15 cellular contexts compared by ENCODE assay signal in the genomic region with DNA sequence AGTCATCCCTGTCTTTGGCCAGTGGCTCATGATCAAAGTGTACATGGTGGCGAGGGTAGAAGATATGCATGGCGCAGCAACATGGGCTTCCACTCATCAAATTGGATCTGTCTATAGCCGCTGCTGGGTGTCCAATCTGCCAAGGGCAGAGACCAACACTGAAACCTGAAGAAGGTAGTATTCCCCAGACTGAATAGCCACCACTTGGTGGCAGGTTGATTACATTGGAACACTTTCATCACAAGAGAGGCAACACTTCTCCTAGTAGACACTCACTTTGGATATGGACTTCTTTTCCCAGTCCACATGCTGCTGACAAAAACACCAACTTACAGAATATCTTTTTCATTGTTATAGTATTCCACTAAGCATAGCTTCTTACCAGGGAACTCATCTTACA. TPM values are rescaled to one million over a fixed set of nuclear protein-coding genes. Genes with fewer than 3 reads are reported as not detected.
A peak's percentile ranks its signal among the peaks of the same experiment; 100 is the strongest.
DNase-seq lines count a peak whose midpoint lies in the region; ATAC-seq and TF ChIP-seq lines count a peak whose summit lies in the region.
"Had no signal": no experiment of that assay in that cellular context is flagged by ENCODE, and none has a peak within 500 bp of the region (broad histone marks: within the 10 kb centered on the region; RNA-seq: fewer than 3 reads in every experiment).

No MANE protein-coding gene starts in this region.

- TF ChIP-seq CTCF in GM23338 (conservative IDR thresholded peaks at IDR 0.05; ENCODE audit: low read depth in 2 of 2) (peak; percentile 20 to 57; a peak in 3 of 4 replicates), HCT116 (IDR thresholded peaks at IDR 0.05 in 2 of 3, conservative IDR thresholded peaks at IDR 0.05 in 1 of 3; ENCODE audit: borderline replicate concordance in 1 of 3, insufficient read depth in 1 of 3, low read depth in 2 of 3, low read length in 2 of 3) (peak; percentile 11 to 42 (median 12); a peak in 2 of 6 replicates), epithelial cell of esophagus (IDR thresholded peaks at IDR 0.05; ENCODE audit: insufficient read depth, low read depth, low read length, missing control alignments) (peak; percentile 25)

- no peak overlapping the region for H3K27ac Mint-ChIP-seq in GM23338

- H3K9me2 ChIP-seq in GM23338 (ENCODE audit: insufficient read depth) = no peaks in the 10 kb centered on the region
- no peaks in the 10 kb centered on the region for H3K9me2 ChIP-seq in HCT116 (ENCODE audit: insufficient read depth)

- peaks cover 2% of the 10 kb centered on the region; the same call in 2 of the 3 replicates for H3K36me3 Mint-ChIP-seq in GM23338 (ENCODE audit: low read depth)

- H3K27me3 Mint-ChIP-seq in GM23338 (ENCODE audit: insufficient read depth, low read depth, poor library complexity) = peaks cover 7% of the 10 kb centered on the region

- CTCF ChIA-PET in HCT116 (lab: Charles Lee) = interaction anchor here (0.6 to 0.8 kb wide), 2 partner anchors 67 to 305 kb away, joined by 3 read pairs; no protein-coding TSS in a partner anchor

- peak; percentile 56 for TF ChIP-seq RAD21 in HCT116 (IDR thresholded peaks at IDR 0.05; ENCODE audit: low read depth)

- H3F3A ChIP-seq in GM23338 (replicated peaks; ENCODE audit: low read depth) = 0 out of 2 replicates have a peak, but pooled peaks cover 3% of the 10 kb centered on the region

- 0 out of 2 replicates have a peak, but pooled peaks cover 4% of the 10 kb centered on the region for H3K4me1 ChIP-seq in GM23338 (ENCODE audit: insufficient read depth)
- peaks cover 0 to 16% of the 10 kb centered on the region in 2 experiments; a peak in 2 of 4 replicates for H3K4me1 ChIP-seq in HCT116 (ENCODE audit: control insufficient read depth in 1 of 2, insufficient read depth in 2 of 2, low read length in 2 of 2)
- H3K4me1 ChIP-seq: SJCRH30 had no signal

- intact Hi-C loops in HCT116 (cut with micrococcal nuclease) = no loop called here

- H3K27ac ChIP-seq in GM23338 (ENCODE audit: low read depth) (no peak overlapping the region), HCT116 (ENCODE audit: low read depth, low read length) (no peak overlapping the region)
- H3K27ac ChIP-seq: C4-2B, SJCRH30 had no signal

- H3K36me3 ChIP-seq in GM23338 (ENCODE audit: insufficient read depth) (no peaks in the 10 kb centered on the region), HCT116 (ENCODE audit: control insufficient read depth in 1 of 2, insufficient read depth in 2 of 2, low read length in 2 of 2) (no peaks in the 10 kb centered on the region)
- H3K36me3 ChIP-seq: SJCRH30 had no signal

- peaks cover 2% of the 10 kb centered on the region; the same call in 1 of the 3 replicates for H3K9me3 Mint-ChIP-seq in GM23338

- H4K20me1 ChIP-seq in GM23338 (replicated peaks; ENCODE audit: insufficient read depth) = no peaks in the 10 kb centered on the region
- no peaks in the 10 kb centered on the region for H4K20me1 ChIP-seq in HCT116 (ENCODE audit: insufficient read depth)

- no peak overlapping the region for H3K4me3 Mint-ChIP-seq in GM23338

- no peak overlapping the region for H3K4me3 ChIP-seq in GM23338
- no peak overlapping the region for H3K4me3 ChIP-seq in HCT116 (replicated peaks in 1 of 2; ENCODE audit: low read depth in 1 of 2, low read length in 2 of 2)
- H3K4me3 ChIP-seq in epithelial cell of esophagus (ENCODE audit: low read length) = no peak overlapping the region
- H3K4me3 ChIP-seq: SJCRH30 had no signal

- H3K79me2 ChIP-seq in GM23338 (replicated peaks; ENCODE audit: insufficient read depth) = no peaks in the 10 kb centered on the region
- no peaks in the 10 kb centered on the region for H3K79me2 ChIP-seq in HCT116 (ENCODE audit: insufficient read depth, low read length)

- peaks cover 23% of the 10 kb centered on the region for H3K27me3 ChIP-seq in GM23338 (ENCODE audit: insufficient read depth)
- no peaks in the 10 kb centered on the region for H3K27me3 ChIP-seq in HCT116 (ENCODE audit: insufficient read depth, low read length)

- H3K9ac ChIP-seq in HCT116 (ENCODE audit: low read length) = no peak overlapping the region

- H2AFZ ChIP-seq in GM23338 = no peak overlapping the region
- H2AFZ ChIP-seq in HCT116 (ENCODE audit: low read depth, low read length, poor library complexity, severe bottlenecking) = no peak overlapping the region

- H3K4me2 ChIP-seq in GM23338 (no peak overlapping the region), HCT116 (ENCODE audit: low read length) (no peak overlapping the region)

- BruUV-seq in HCT116 (replicated peaks; lab: Mats Ljungman, UMichigan) = no TSS peak

- no peaks in the 10 kb centered on the region for H3K4me1 Mint-ChIP-seq in GM23338

- TF ChIP-seq POLR2A in HCT116 (IDR thresholded peaks at IDR 0.05; ENCODE audit: borderline replicate concordance, extremely low read depth, insufficient read depth, insufficient read length) = no peak

- H3K9me3 ChIP-seq in HCT116 (ENCODE audit: control insufficient read depth in 1 of 2, insufficient read depth in 1 of 2, low read depth in 1 of 2, low read length in 2 of 2) = no peaks in the 10 kb centered on the region
- H3K9me3 ChIP-seq: SJCRH30 had no signal

- POLR2A ChIA-PET in HCT116 (lab: Charles Lee) = no interaction called here

- ATAC-seq in GM23338 (no peak), HCT116 (no peak), HG03521 (IDR thresholded peaks at IDR 0.05; ENCODE audit: unreplicated experiment) (no peak), HG03196 (IDR thresholded peaks at IDR 0.05; ENCODE audit: unreplicated experiment) (no peak)

- DNase-seq in GM23338 (ENCODE audit: low spot score) (no peak), HCT116 (ENCODE audit: low read depth, low spot score) (no peak), SW480 (ENCODE audit: low spot score) (peak; percentile 16), epithelial cell of esophagus (ENCODE audit: low read depth) (no peak), T-helper 1 cell (no peak)
- DNase-seq: ACHN, DMS79, NCI-H1105 treated with DMSO at 0.1 percent for 48 hours, NCI-H1694, NCI-H510A treated with DMSO at 0.1 percent for 48 hours, NCI-H82, SJCRH30 had no signal

- RAD21 ChIA-PET in HCT116 (lab: Charles Lee; ENCODE audit: low non-redundant PET in 1 of 2, low total read pairs in 2 of 2, uncharacterized antibody in 2 of 2, unreplicated experiment in 2 of 2) = no interaction called here

TF ChIP-seq in GM23338, 12 proteins besides CTCF, POLR2A, EP300 and RAD21 (continues in another document):
- no peak for TF ChIP-seq CREB1 (CRISPR knock-in tag; IDR thresholded peaks at IDR 0.05; ENCODE audit: low read depth)

TF ChIP-seq in HCT116, 20 proteins besides CTCF, POLR2A, EP300 and RAD21:
- 0 out of 2 replicates have a peak, but pooled peaks have one; percentile 21 for TF ChIP-seq CBX3 (IDR thresholded peaks at IDR 0.05; ENCODE audit: low read depth)
- TF ChIP-seq YY1 (IDR thresholded peaks at IDR 0.05; ENCODE audit: extremely low read depth, insufficient replicate concordance, low read depth, low read length) = no peak

RNA-seq across cellular contexts. Expression of gene PPM1J, which starts 22.4 kb away (rescaled TPM):
- total RNA-seq in GM23338 (2014; rRNA removed; shearing (Covaris generic)) = 12.7 and 22.4 TPM in 2 replicates
- 17.9 and 19.0 TPM in 2 replicates for polyA plus RNA-seq in GM23338 (2016; fragmentation: Nextera tagmentation; extraction: Ambion mirVana)
- total RNA-seq in HCT116 (2021; ENCODE audit: unreplicated experiment) = 7.5 TPM
- polyA plus RNA-seq in HCT116 (2012) = 8.6 and 9.0 TPM in 2 replicates

RNA-seq across cellular contexts. Expression of gene RHOC, which starts 30.6 kb away (rescaled TPM):
- total RNA-seq in GM23338 (2014; rRNA removed; shearing (Covaris generic)) = 51.3 and 65.4 TPM in 2 replicates
- polyA plus RNA-seq in GM23338 (2016; fragmentation: Nextera tagmentation; extraction: Ambion mirVana) = 73.5 and 76.7 TPM in 2 replicates
- total RNA-seq in HCT116 (2021; ENCODE audit: unreplicated experiment) = 154 TPM
- polyA plus RNA-seq in HCT116 (2012) = 306 and 377 TPM in 2 replicates
